In the genomic region with DNA sequence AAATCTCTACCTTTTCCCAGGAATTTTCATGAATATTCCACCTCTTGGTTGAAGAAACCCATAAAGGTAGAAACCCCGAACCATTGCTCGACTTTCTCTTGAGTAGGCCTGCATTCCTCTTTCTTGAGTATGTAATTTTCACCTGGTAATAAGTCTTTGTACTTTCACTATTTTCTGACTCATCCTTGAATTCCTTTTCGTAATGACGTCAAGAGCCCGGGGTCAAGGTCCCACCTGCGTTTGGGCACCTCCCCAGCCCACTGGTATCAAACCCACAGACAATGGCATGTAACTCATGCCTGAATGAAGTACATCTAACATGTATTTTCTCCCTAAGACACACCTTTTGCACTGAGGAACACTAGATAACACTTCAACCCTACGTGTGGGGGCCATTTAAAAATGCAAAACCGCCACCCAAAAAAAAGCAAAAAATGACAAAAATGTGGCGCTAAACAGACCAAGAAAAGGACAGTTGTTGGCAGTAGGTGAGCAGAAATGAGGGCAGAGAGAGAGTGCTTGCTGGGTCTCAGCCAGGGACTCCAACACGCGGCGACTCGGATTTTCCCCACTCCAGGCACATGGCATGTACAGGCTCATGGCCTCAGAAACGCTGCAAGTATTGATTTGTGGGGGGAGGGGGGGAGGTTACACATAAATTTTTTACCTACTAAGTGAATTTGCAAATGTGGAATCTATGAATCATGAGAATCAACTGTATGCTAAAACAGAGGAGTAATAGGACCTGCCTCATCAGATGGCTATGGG, we compare ENCODE assay signal across 22 cellular contexts. TPM values are rescaled to one million over a fixed set of nuclear protein-coding genes. Genes with fewer than 3 reads are reported as not detected.
DNase-seq lines count a peak whose midpoint lies in the region; ATAC-seq, FAIRE-seq and TF ChIP-seq lines count a peak whose summit lies in the region.
"Had no signal": no experiment of that assay in that cellular context is flagged by ENCODE, and none has a peak within 500 bp of the region (broad histone marks: within the 10 kb centered on the region; RNA-seq: fewer than 3 reads in every experiment).

No MANE protein-coding gene starts in this region.

- H3K18ac ChIP-seq in trophoblast cell (ENCODE audit: low read length), result no peak overlapping the region

- no peak overlapping the region for H4K8ac ChIP-seq in trophoblast cell (ENCODE audit: low read depth, low read length)

- no peak overlapping the region for H3K4ac ChIP-seq in trophoblast cell (ENCODE audit: low read depth, low read length)

- no peak overlapping the region for H2BK120ac ChIP-seq in trophoblast cell (ENCODE audit: insufficient read depth, low read length, poor library complexity)

- H3K27ac ChIP-seq in trophoblast cell (ENCODE audit: low read depth, low read length) (no peak overlapping the region), substantia nigra (ENCODE audit: low read depth, low read length, poor library complexity, severe bottlenecking) (no peak overlapping the region)
- H3K27ac ChIP-seq: HL-60 had no signal

- no peak for TF ChIP-seq CTCF in bronchial epithelial cell (IDR thresholded peaks at IDR 0.05; ENCODE audit: insufficient read depth, low read length, severe bottlenecking)

- H3K23ac ChIP-seq in trophoblast cell (ENCODE audit: low read length), result no peak overlapping the region

- no CpG with 5 or more reads among the region's 14 CpGs for WGBS in trophoblast cell (ENCODE audit: extremely low coverage, insufficient coverage, insufficient read length)

- no peaks in the 10 kb centered on the region for H3K9me3 ChIP-seq in trophoblast cell (ENCODE audit: insufficient read depth, low read depth, low read length)
- H3K9me3 ChIP-seq: heart left ventricle, pancreas had no signal

- no peak overlapping the region for H4K91ac ChIP-seq in trophoblast cell (ENCODE audit: low read depth, low read length)

- no peak overlapping the region for H2BK5ac ChIP-seq in trophoblast cell (ENCODE audit: low read depth, low read length, poor library complexity)

- peaks cover 8% of the 10 kb centered on the region for H3K79me2 ChIP-seq in trophoblast cell (ENCODE audit: control insufficient read depth, insufficient read depth, low read length, poor library complexity)

- ATAC-seq in activated CD4-positive, CD25-positive, alpha-beta regulatory T cell treated with anti-CD3 and anti-CD28 coated beads, Interleukin-2, amount 50 U/mL, for 24 hours, result no peak
- ATAC-seq: pancreas, SK-N-SH treated with all-trans-retinoic acid at 6 μM for 48 hours had no signal

- H4K12ac ChIP-seq in trophoblast cell (ENCODE audit: low read depth, low read length), result no peak overlapping the region

- no peak overlapping the region for H3K9ac ChIP-seq in trophoblast cell (ENCODE audit: low read length)

- H3K79me1 ChIP-seq in trophoblast cell (ENCODE audit: low read length), result peaks cover 11% of the 10 kb centered on the region

- no peaks in the 10 kb centered on the region for H3K4me1 ChIP-seq in trophoblast cell (ENCODE audit: control insufficient read depth in 1 of 2, insufficient read depth in 2 of 2, low read length in 2 of 2)

- DNase-seq in stimulated activated CD4-positive, alpha-beta T cell treated with anti-CD3 and anti-CD28 coated beads, Interleukin-15, amount 100 ng/mL, for 24 hours, result peak; percentile 72
- DNase-seq in stimulated activated CD4-positive, alpha-beta T cell treated with anti-CD3 and anti-CD28 coated beads, Interleukin-4, amount 100 ng/mL, for 24 hours, result no peak
- DNase-seq in bronchial epithelial cell (ENCODE audit: low read depth) (peak; percentile 73), trophoblast cell (peak; percentile 58 to 85), dermis blood vessel endothelial cell (no peak), substantia nigra (lab: John Stamatoyannopoulos, UW) (no peak), GDM1 (lab: John Stamatoyannopoulos, UW) (no peak)
- DNase-seq: activated CD4-positive, alpha-beta memory T cell treated with anti-CD3 and anti-CD28 coated beads for 36 hours; activated naive CD4-positive, alpha-beta T cell treated with Interleukin-2 at 50 U/mL for 16 hours; activated T-cell treated with anti-CD3 and anti-CD28 coated beads, Interleukin-2, amount 50 U/mL, for 1 hour; amniotic stem cell; C1 segment of cervical spinal cord; heart left ventricle; NCI-H2081 treated with DMSO at 0.1 percent for 48 hours; NCI-H524 treated with DMSO at 0.1 percent for 48 hours; pancreas; RPMI8226 had no signal

- no peak overlapping the region for H3K4me3 ChIP-seq in bronchial epithelial cell (ENCODE audit: low read depth, low read length)
- no peak overlapping the region for H3K4me3 ChIP-seq in trophoblast cell (ENCODE audit: low read depth, low read length)
- H3K4me3 ChIP-seq: heart left ventricle, pancreas had no signal

- H2AK5ac ChIP-seq in trophoblast cell (ENCODE audit: low read length), result no peak overlapping the region

- no peak overlapping the region for H3K14ac ChIP-seq in trophoblast cell (ENCODE audit: low read length)

- H3K36me3 ChIP-seq in bronchial epithelial cell (ENCODE audit: control insufficient read depth, insufficient read depth, low read length), result no peaks in the 10 kb centered on the region
- H3K36me3 ChIP-seq in trophoblast cell (ENCODE audit: control insufficient read depth in 1 of 2, insufficient read depth in 2 of 2, low read length in 2 of 2), result no peaks in the 10 kb centered on the region
- H3K36me3 ChIP-seq: heart left ventricle, pancreas had no signal

- H2AFZ ChIP-seq in trophoblast cell (ENCODE audit: insufficient read depth, low read length, poor library complexity), result no peak overlapping the region

- H3K27me3 ChIP-seq in bronchial epithelial cell (ENCODE audit: control insufficient read depth, insufficient read depth, low read length) (no peaks in the 10 kb centered on the region), trophoblast cell (ENCODE audit: insufficient read depth, low read length) (no peaks in the 10 kb centered on the region)
- H3K27me3 ChIP-seq: heart left ventricle, pancreas had no signal

- no peak for FAIRE-seq in bronchial epithelial cell (lab: Jason Lieb, UNC)
- FAIRE-seq: GM18507, H1, pancreas had no signal

- H2BK12ac ChIP-seq in trophoblast cell (ENCODE audit: low read length), result no peak overlapping the region

- no peak overlapping the region for H3K4me2 ChIP-seq in trophoblast cell (ENCODE audit: low read length)

RNA-seq across cellular contexts. Expression of a gene that starts 4.1 kb away (rescaled TPM):
- 13.2 and 18.3 TPM in 2 replicates for total RNA-seq in bronchial epithelial cell
- 50.4 and 51.7 TPM in 2 replicates for polyA plus RNA-seq in trophoblast cell (2013)
- 3.9 and 10.0 TPM in 2 replicates for total RNA-seq in dermis blood vessel endothelial cell

RNA-seq across cellular contexts. Expression of a gene that starts 36.5 kb away (rescaled TPM):
- total RNA-seq in bronchial epithelial cell (17.0 and 21.6 TPM in 2 replicates), dermis blood vessel endothelial cell (87.3 and 169 TPM in 2 replicates)
- 16.1 and 17.7 TPM in 2 replicates for polyA plus RNA-seq in trophoblast cell (2013)

Comparison
In these comparisons a context has a peak if more than half of its experiments do, and no peak if none do; other contexts are left out.
1. DNase-seq: peak in stimulated activated CD4-positive, alpha-beta T cell treated with anti-CD3 and anti-CD28 coated beads, Interleukin-15, amount 100 ng/mL, for 24 hours (single experiment), bronchial epithelial cell (single experiment) and trophoblast cell (2 of 2); none in stimulated activated CD4-positive, alpha-beta T cell treated with anti-CD3 and anti-CD28 coated beads, Interleukin-4, amount 100 ng/mL, for 24 hours (single experiment), dermis blood vessel endothelial cell (single experiment), substantia nigra (0 of 49) and GDM1 (single experiment).